In the genomic region with DNA sequence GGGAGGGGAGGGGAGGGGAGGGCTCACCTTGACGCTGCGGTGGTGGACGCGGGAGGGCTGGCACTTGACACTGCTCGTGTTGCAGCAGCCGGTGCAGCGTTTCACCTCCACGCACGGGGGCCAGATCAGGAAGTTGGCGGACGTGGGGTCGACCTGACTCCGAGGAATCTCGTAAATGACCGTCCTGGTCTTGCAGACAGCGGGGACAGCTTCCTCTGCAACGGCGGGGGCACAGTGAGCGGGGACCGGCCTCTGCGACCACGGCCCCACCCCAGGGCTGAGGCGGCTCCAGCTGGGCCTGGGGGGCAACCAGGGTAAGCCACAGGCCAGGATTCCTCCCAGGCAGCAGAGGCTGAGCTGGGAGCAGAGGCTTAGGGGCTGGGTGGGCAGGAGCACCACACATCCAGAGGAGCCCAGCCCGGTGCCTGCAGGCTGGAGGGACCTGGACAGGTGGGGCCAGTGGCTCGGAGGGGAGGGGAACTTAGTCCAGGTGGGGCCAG, we compare ENCODE assay signal across 13 cellular contexts.
"Had no signal": no experiment of that assay in that cellular context is flagged by ENCODE, and none has a peak within 500 bp of the region (broad histone marks: within the 10 kb centered on the region; RNA-seq: fewer than 3 reads in every experiment).

No MANE protein-coding gene starts in this region.

- H3K4me3 ChIP-seq: cardiac muscle cell, colonic mucosa, SK-N-MC, uterus had no signal

- H3K4me1 Mint-ChIP-seq: memory B cell; stimulated activated naive B cell treated with anti-CD40 and anti-IgM and Interleukin-4, amounts not matched to agents 10 μg/mL and 1 μg/mL and 100 μg/mL, for 72 hours had no signal

- H3K27ac Mint-ChIP-seq: activated CD4-positive, alpha-beta memory T cell treated with anti-CD3 and anti-CD28 coated beads for 36 hours; memory B cell; natural killer cell treated with Interleukin-12 subunit alpha and Interleukin-12 subunit beta and Interleukin-15 and Interleukin-18, amount 100 ng/mL, for 72 hours; stimulated activated naive B cell treated with anti-CD40 and anti-IgM and Interleukin-4, amounts not matched to agents 10 μg/mL and 1 μg/mL and 100 μg/mL, for 72 hours had no signal

- ATAC-seq: natural killer cell treated with Interleukin-12 subunit alpha and Interleukin-12 subunit beta and Interleukin-15 and Interleukin-18, amount 100 ng/mL, for 72 hours; stimulated activated naive B cell treated with anti-CD40 and anti-IgM and Interleukin-4, amounts not matched to agents 10 μg/mL and 1 μg/mL and 100 μg/mL, for 72 hours had no signal

- DNase-seq: activated CD4-positive, alpha-beta memory T cell treated with anti-CD3 and anti-CD28 coated beads for 36 hours; colonic mucosa; effector CD8-positive, alpha-beta T cell; hippocampal formation; small intestine; stimulated activated naive B cell treated with anti-CD40 and anti-IgM and Interleukin-4, amounts not matched to agents 10 μg/mL and 1 μg/mL and 100 μg/mL, for 72 hours; T-helper 1 cell; uterus had no signal

- H3K9me3 Mint-ChIP-seq: activated CD4-positive, alpha-beta memory T cell treated with anti-CD3 and anti-CD28 coated beads for 36 hours; memory B cell; natural killer cell treated with Interleukin-12 subunit alpha and Interleukin-12 subunit beta and Interleukin-15 and Interleukin-18, amount 100 ng/mL, for 72 hours; stimulated activated naive B cell treated with anti-CD40 and anti-IgM and Interleukin-4, amounts not matched to agents 10 μg/mL and 1 μg/mL and 100 μg/mL, for 72 hours had no signal

- H3K36me3 ChIP-seq: cardiac muscle cell, uterus had no signal

- H3K27me3 ChIP-seq: colonic mucosa, uterus had no signal

- H3K9me3 ChIP-seq: colonic mucosa, uterus had no signal

- H3K4me3 Mint-ChIP-seq: activated CD4-positive, alpha-beta memory T cell treated with anti-CD3 and anti-CD28 coated beads for 36 hours; memory B cell; natural killer cell treated with Interleukin-12 subunit alpha and Interleukin-12 subunit beta and Interleukin-15 and Interleukin-18, amount 100 ng/mL, for 72 hours; stimulated activated naive B cell treated with anti-CD40 and anti-IgM and Interleukin-4, amounts not matched to agents 10 μg/mL and 1 μg/mL and 100 μg/mL, for 72 hours had no signal

- H3K27ac ChIP-seq: cardiac muscle cell, colonic mucosa, SK-N-MC, uterus, VCaP had no signal

- H3K36me3 Mint-ChIP-seq: activated CD4-positive, alpha-beta memory T cell treated with anti-CD3 and anti-CD28 coated beads for 36 hours; memory B cell; natural killer cell treated with Interleukin-12 subunit alpha and Interleukin-12 subunit beta and Interleukin-15 and Interleukin-18, amount 100 ng/mL, for 72 hours had no signal

- H3K27me3 Mint-ChIP-seq: memory B cell had no signal
